1 cellular context compared by ENCODE assay signal in the genomic region with DNA sequence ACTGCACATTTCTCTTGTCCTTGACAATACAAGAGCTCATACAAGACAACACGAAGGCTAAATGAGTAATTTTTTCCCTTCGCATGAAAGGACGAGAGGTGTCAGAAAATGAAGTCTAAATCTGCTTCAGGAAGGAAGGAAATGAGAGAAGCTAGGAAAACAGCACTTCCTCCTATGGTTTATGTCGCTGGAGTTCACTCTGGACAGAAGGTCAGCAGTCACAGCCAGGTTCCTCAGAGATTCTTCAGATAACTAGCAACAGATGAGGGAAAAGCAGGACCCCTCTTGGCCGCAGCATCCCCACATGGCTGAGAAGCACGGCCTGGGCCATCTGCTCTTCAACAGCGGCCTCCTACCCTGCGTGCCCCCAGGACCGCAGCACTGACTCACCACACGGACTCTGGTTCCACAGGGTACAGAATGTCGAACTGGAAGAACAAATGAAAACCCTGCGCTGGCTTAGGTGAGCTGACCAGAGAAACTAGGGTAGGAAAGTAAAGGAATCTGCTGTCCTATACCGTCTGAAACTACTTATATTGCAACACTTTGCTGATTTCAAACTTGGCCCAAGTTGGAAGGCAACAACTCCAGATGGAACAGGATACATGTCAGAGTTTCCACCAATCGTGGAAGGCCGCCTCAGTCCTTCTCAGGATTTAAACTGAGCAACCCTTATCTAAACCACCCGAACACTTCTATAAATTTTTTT.
A peak's percentile ranks its signal among the peaks of the same experiment; 100 is the strongest.
TF ChIP-seq lines count a peak whose summit lies in the region.

No MANE protein-coding gene starts in this region.

TF ChIP-seq in GM12878, 131 proteins besides CTCF, POLR2A, EP300 and RAD21 (continued from another document):
- TF ChIP-seq, protein P1, sequence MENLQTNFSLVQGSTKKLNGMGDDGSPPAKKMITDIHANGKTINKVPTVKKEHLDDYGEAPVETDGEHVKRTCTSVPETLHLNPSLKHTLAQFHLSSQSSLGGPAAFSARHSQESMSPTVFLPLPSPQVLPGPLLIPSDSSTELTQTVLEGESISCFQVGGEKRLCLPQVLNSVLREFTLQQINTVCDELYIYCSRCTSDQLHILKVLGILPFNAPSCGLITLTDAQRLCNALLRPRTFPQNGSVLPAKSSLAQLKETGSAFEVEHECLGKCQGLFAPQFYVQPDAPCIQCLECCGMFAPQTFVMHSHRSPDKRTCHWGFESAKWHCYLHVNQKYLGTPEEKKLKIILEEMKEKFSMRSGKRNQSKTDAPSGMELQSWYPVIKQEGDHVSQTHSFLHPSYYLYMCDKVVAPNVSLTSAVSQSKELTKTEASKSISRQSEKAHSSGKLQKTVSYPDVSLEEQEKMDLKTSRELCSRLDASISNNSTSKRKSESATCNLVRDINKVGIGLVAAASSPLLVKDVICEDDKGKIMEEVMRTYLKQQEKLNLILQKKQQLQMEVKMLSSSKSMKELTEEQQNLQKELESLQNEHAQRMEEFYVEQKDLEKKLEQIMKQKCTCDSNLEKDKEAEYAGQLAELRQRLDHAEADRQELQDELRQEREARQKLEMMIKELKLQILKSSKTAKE (IDR thresholded peaks at IDR 0.05; ENCODE audit: low read depth, poor library complexity, severe bottlenecking) = no peak
- TF ChIP-seq RAD51 (IDR thresholded peaks at IDR 0.05) = no peak
- TF ChIP-seq IKZF1 (conservative IDR thresholded peaks at IDR 0.05) = peak; percentile 64
- 0 out of 2 replicates have a peak, but pooled peaks have one; percentile 17 for TF ChIP-seq NBN (IDR thresholded peaks at IDR 0.05)
- TF ChIP-seq, protein P2, sequence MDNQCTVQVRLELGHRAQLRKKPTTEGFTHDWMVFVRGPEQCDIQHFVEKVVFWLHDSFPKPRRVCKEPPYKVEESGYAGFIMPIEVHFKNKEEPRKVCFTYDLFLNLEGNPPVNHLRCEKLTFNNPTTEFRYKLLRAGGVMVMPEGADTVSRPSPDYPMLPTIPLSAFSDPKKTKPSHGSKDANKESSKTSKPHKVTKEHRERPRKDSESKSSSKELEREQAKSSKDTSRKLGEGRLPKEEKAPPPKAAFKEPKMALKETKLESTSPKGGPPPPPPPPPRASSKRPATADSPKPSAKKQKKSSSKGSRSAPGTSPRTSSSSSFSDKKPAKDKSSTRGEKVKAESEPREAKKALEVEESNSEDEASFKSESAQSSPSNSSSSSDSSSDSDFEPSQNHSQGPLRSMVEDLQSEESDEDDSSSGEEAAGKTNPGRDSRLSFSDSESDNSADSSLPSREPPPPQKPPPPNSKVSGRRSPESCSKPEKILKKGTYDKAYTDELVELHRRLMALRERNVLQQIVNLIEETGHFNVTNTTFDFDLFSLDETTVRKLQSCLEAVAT (IDR thresholded peaks at IDR 0.05) = peak; percentile 60; the same call in 1 of the 2 replicates
- 0 out of 2 replicates have a peak, but pooled peaks have one; percentile 17 for TF ChIP-seq MTA2 (IDR thresholded peaks at IDR 0.05; ENCODE audit: low read depth)
- peak; percentile 49; the same call in 1 of the 2 replicates for TF ChIP-seq HDGF (IDR thresholded peaks at IDR 0.05)
- TF ChIP-seq SMAD5 (IDR thresholded peaks at IDR 0.05; ENCODE audit: low read depth) = no peak
- TF ChIP-seq DPF2 (IDR thresholded peaks at IDR 0.05) = 0 out of 2 replicates have a peak, but pooled peaks have one; percentile 50
- TF ChIP-seq, protein P3, sequence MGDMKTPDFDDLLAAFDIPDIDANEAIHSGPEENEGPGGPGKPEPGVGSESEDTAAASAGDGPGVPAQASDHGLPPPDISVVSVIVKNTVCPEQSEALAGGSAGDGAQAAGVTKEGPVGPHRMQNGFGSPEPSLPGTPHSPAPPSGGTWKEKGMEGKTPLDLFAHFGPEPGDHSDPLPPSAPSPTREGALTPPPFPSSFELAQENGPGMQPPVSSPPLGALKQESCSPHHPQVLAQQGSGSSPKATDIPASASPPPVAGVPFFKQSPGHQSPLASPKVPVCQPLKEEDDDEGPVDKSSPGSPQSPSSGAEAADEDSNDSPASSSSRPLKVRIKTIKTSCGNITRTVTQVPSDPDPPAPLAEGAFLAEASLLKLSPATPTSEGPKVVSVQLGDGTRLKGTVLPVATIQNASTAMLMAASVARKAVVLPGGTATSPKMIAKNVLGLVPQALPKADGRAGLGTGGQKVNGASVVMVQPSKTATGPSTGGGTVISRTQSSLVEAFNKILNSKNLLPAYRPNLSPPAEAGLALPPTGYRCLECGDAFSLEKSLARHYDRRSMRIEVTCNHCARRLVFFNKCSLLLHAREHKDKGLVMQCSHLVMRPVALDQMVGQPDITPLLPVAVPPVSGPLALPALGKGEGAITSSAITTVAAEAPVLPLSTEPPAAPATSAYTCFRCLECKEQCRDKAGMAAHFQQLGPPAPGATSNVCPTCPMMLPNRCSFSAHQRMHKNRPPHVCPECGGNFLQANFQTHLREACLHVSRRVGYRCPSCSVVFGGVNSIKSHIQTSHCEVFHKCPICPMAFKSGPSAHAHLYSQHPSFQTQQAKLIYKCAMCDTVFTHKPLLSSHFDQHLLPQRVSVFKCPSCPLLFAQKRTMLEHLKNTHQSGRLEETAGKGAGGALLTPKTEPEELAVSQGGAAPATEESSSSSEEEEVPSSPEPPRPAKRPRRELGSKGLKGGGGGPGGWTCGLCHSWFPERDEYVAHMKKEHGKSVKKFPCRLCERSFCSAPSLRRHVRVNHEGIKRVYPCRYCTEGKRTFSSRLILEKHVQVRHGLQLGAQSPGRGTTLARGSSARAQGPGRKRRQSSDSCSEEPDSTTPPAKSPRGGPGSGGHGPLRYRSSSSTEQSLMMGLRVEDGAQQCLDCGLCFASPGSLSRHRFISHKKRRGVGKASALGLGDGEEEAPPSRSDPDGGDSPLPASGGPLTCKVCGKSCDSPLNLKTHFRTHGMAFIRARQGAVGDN (IDR thresholded peaks at IDR 0.05) = peak; percentile 77
- no peak for TF ChIP-seq KDM1A (IDR thresholded peaks at IDR 0.05; ENCODE audit: borderline replicate concordance)
